Comparison of ENCODE assay signal across 18 cellular contexts in the genomic region with DNA sequence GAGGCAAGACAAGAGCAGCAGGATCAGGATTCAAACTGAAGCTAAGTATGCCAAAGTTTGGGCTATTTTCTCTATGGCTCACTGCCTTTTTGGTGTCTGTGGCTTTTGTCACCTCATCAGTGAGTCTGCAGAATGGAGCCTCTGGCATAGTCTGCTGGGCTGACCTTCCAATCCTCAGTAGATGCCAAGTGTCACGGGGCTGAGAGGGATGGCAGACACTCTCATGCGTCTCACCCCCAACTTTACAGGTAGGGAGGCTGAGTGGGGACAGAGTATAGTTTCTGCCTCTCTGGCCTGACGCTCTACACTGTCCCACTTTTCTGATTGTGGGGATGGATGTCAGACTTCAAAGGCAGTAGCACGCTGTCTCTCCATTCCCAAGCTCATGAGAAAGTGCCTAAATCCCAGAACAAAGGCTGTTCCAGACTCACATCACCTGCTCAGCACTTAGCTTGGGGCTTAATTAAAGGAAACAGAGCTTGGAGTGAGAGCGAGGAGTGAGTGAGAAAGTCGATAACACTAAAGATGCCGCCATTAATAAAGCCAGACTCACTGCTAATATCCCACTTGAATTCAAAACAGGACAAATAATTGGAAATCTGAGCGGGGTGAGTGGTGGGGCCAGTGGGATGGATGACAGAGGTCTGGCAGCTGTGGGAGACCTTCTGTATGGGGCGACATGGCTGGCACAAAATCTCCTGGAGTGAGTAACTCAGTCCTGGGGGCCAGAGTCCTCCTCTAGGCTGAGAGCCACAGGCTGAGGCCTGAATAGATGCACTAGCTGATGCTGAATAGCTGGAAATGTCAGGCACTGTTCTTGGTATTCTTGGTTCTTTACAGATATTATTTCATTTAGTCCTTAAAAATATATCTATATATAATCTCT.
A peak's percentile ranks its signal among the peaks of the same experiment; 100 is the strongest.
DNase-seq lines count a peak whose midpoint lies in the region; ATAC-seq, FAIRE-seq and TF ChIP-seq lines count a peak whose summit lies in the region.
"Had no signal": no experiment of that assay in that cellular context is flagged by ENCODE, and none has a peak within 500 bp of the region (broad histone marks: within the 10 kb centered on the region; RNA-seq: fewer than 3 reads in every experiment).

No MANE protein-coding gene starts in this region.

- no peak overlapping the region for H3K27ac ChIP-seq in K562 (ENCODE audit: extremely low read depth, low read depth, low read length)
- no peak overlapping the region for H3K27ac ChIP-seq in vagina
- H3K27ac ChIP-seq: BLaER1 treated with 17β-estradiol and CSF1 and Interleukin-3, amounts not matched to agents 10 nM and 100 nM had no signal

- POLR2A ChIA-PET in K562 (lab: Yijun Ruan, JAX) = interaction anchor here (0.6 to 0.9 kb wide), 3 partner anchors 10 to 683 kb away, joined by 3 to 5 read pairs (median 3); no protein-coding TSS in a partner anchor

- no peak for TF ChIP-seq EP300 in K562 (IDR thresholded peaks at IDR 0.05; ENCODE audit: low read length)

- H3K9me3 ChIP-seq in K562 (replicated peaks; ENCODE audit: control insufficient read depth, insufficient read depth, low read depth, low read length) (no peaks in the 10 kb centered on the region), vagina (no peaks in the 10 kb centered on the region)
- H3K9me3 ChIP-seq: HAP-1 had no signal

- BruUV-seq in K562 (replicated peaks; lab: Mats Ljungman, UMichigan) = no TSS peak

- H3K36me3 ChIP-seq in K562 (ENCODE audit: control insufficient read depth, insufficient read depth, low read length) (no peaks in the 10 kb centered on the region), vagina (no peaks in the 10 kb centered on the region)
- H3K36me3 ChIP-seq: BLaER1 treated with 17β-estradiol and CSF1 and Interleukin-3, amounts not matched to agents 10 nM and 100 nM; HAP-1 had no signal

- no peaks in the 10 kb centered on the region for H3K79me2 ChIP-seq in K562 (ENCODE audit: control insufficient read depth, insufficient read depth, low read length)

- H3K27me3 ChIP-seq in K562 (ENCODE audit: control insufficient read depth in 2 of 2, insufficient read depth in 2 of 2, low read length in 2 of 2) (no peaks in the 10 kb centered on the region), vagina (no peaks in the 10 kb centered on the region)
- H3K27me3 ChIP-seq: BLaER1 treated with 17β-estradiol and CSF1 and Interleukin-3, amounts not matched to agents 10 nM and 100 nM had no signal

- H3K4me1 ChIP-seq in K562 (replicated peaks in 1 of 2; ENCODE audit: control insufficient read depth in 2 of 2, insufficient read depth in 2 of 2, low read length in 2 of 2) (peaks cover 0 to 5% of the 10 kb centered on the region in 2 experiments; a peak in 1 of 5 replicates), vagina (no peaks in the 10 kb centered on the region)
- H3K4me1 ChIP-seq: HAP-1 had no signal

- H2AFZ ChIP-seq in K562 (ENCODE audit: low read depth, low read length) = peak overlapping the region; percentile 34

- 26% methylated on average over 9 of the region's 9 CpGs for WGBS in K562 (ENCODE audit: insufficient coverage, low coverage, missing lambda C conversion rate)

- no peaks in the 10 kb centered on the region for H3K9me1 ChIP-seq in K562 (ENCODE audit: control insufficient read depth, insufficient read depth, low read length)

- CTCF ChIA-PET in K562 (lab: Yijun Ruan, JAX; ENCODE audit: low intra/inter-chr PET ratio) = no interaction called here

- intact Hi-C loops in Right ventricle myocardium inferior (cut with DNase I) (loop anchor here (5.0 kb wide), 1 partner anchor 37 kb away; no protein-coding TSS in a partner anchor), cardiac septum (cut with DNase I) (no loop called here), K562 (cut with micrococcal nuclease) (no loop called here), vagina (cut with DNase I) (no loop called here)

- TF ChIP-seq POLR2A in K562 (conservative IDR thresholded peaks at IDR 0.05) (no peak), vagina (IDR thresholded peaks at IDR 0.05) (no peak)

- DNase-seq in Right ventricle myocardium inferior (ENCODE audit: missing footprints) (no peak), cardiac septum (ENCODE audit: low spot score) (no peak), K562 (ENCODE audit: extremely low read depth in 1 of 4, low spot score in 3 of 4) (no peak), islet precursor cell (peak; percentile 29), vagina (ENCODE audit: extremely low spot score in 2 of 2) (peak; percentile 60 to 64), GM19239 (ENCODE audit: insufficient read length, low spot score) (no peak)
- DNase-seq in activated CD4-positive, alpha-beta T cell treated with anti-CD3 and anti-CD28 coated beads, Interleukin-2, amount 50 U/mL, for 1 hour = no peak
- DNase-seq: DMS53, EL, MM.1S, NCI-H1092, NCI-H187, NCI-H2171, SIG-M5 had no signal

- no peaks in the 10 kb centered on the region for H4K20me1 ChIP-seq in K562 (replicated peaks; ENCODE audit: control insufficient read depth, insufficient read depth, low read length)
- H4K20me1 ChIP-seq: BLaER1 treated with 17β-estradiol and CSF1 and Interleukin-3, amounts not matched to agents 10 nM and 100 nM had no signal

- H3K4me2 ChIP-seq in K562 (ENCODE audit: insufficient read depth, low read length) = no peak overlapping the region
- H3K4me2 ChIP-seq: BLaER1 treated with 17β-estradiol and CSF1 and Interleukin-3, amounts not matched to agents 10 nM and 100 nM had no signal

- no peak overlapping the region for H3K4me3 ChIP-seq in K562
- H3K4me3 ChIP-seq in vagina = no peak overlapping the region
- H3K4me3 ChIP-seq: BLaER1 treated with 17β-estradiol and CSF1 and Interleukin-3, amounts not matched to agents 10 nM and 100 nM; GM12878; HAP-1 had no signal

- in situ Hi-C loops in K562 (cut with MboI) = no loop called here

- ATAC-seq in Right ventricle myocardium inferior (peak; percentile 68), K562 (no peak)
- ATAC-seq: CD8-positive, alpha-beta T cell; GM12878 had no signal

- TF ChIP-seq CTCF in K562 (IDR thresholded peaks at IDR 0.05 in 2 of 3, conservative IDR thresholded peaks at IDR 0.05 in 1 of 3; ENCODE audit: insufficient read depth in 2 of 3, low read depth in 1 of 3, low read length in 3 of 3) (no peak), vagina (IDR thresholded peaks at IDR 0.05) (no peak)

- no peak for TF ChIP-seq RAD21 in K562 (CRISPR knock-in tag; conservative IDR thresholded peaks at IDR 0.05 in 1 of 2, IDR thresholded peaks at IDR 0.05 in 1 of 2)

- FAIRE-seq in K562 (lab: Jason Lieb, UNC) (no peak), GM19239 (lab: Jason Lieb, UNC) (no peak)
- FAIRE-seq: GM12878 had no signal

- no peak overlapping the region for H3K9ac ChIP-seq in K562 (ENCODE audit: insufficient read depth in 1 of 2, low read depth in 2 of 2, low read length in 2 of 2)
- H3K9ac ChIP-seq: BLaER1 treated with 17β-estradiol and CSF1 and Interleukin-3, amounts not matched to agents 10 nM and 100 nM had no signal

TF ChIP-seq in K562, 482 proteins besides CTCF, POLR2A, EP300 and RAD21:
- TF ChIP-seq, protein P1, sequence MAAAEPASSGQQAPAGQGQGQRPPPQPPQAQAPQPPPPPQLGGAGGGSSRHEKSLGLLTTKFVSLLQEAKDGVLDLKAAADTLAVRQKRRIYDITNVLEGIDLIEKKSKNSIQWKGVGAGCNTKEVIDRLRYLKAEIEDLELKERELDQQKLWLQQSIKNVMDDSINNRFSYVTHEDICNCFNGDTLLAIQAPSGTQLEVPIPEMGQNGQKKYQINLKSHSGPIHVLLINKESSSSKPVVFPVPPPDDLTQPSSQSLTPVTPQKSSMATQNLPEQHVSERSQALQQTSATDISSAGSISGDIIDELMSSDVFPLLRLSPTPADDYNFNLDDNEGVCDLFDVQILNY (CRISPR knock-in tag; IDR thresholded peaks at IDR 0.05) = no peak
- TF ChIP-seq ZNF12 (CRISPR knock-in tag; IDR thresholded peaks at IDR 0.05) = no peak
- no peak for TF ChIP-seq HMGXB4 (CRISPR knock-in tag; IDR thresholded peaks at IDR 0.05)
- TF ChIP-seq SRF (CRISPR knock-in tag; IDR thresholded peaks at IDR 0.05) = no peak
- TF ChIP-seq KDM5B (IDR thresholded peaks at IDR 0.05; ENCODE audit: insufficient replicate concordance, low read depth, low read length) = no peak
- no peak for TF ChIP-seq ZNF431 (CRISPR knock-in tag; IDR thresholded peaks at IDR 0.05)
- TF ChIP-seq ZNF699 (CRISPR knock-in tag; IDR thresholded peaks at IDR 0.05; ENCODE audit: insufficient replicate concordance) = no peak
- TF ChIP-seq TAF15 (IDR thresholded peaks at IDR 0.05; ENCODE audit: low read depth, low read length) = no peak
- no peak for TF ChIP-seq CTBP1 (IDR thresholded peaks at IDR 0.05; ENCODE audit: borderline replicate concordance)
- no peak for TF ChIP-seq NRF1 (conservative IDR thresholded peaks at IDR 0.05 in 1 of 2, IDR thresholded peaks at IDR 0.05 in 1 of 2)
- no peak for TF ChIP-seq ZBTB1 (CRISPR knock-in tag; IDR thresholded peaks at IDR 0.05; ENCODE audit: borderline replicate concordance, low read depth)
- no peak for TF ChIP-seq ZNF24 (IDR thresholded peaks at IDR 0.05)
- TF ChIP-seq RUNX1 (IDR thresholded peaks at IDR 0.05; ENCODE audit: low read depth) = no peak
- TF ChIP-seq ZNF146 (CRISPR knock-in tag; IDR thresholded peaks at IDR 0.05; ENCODE audit: unreplicated experiment) = no peak
- no peak for TF ChIP-seq KLF1 (tag; IDR thresholded peaks at IDR 0.05)
- TF ChIP-seq, protein P2, sequence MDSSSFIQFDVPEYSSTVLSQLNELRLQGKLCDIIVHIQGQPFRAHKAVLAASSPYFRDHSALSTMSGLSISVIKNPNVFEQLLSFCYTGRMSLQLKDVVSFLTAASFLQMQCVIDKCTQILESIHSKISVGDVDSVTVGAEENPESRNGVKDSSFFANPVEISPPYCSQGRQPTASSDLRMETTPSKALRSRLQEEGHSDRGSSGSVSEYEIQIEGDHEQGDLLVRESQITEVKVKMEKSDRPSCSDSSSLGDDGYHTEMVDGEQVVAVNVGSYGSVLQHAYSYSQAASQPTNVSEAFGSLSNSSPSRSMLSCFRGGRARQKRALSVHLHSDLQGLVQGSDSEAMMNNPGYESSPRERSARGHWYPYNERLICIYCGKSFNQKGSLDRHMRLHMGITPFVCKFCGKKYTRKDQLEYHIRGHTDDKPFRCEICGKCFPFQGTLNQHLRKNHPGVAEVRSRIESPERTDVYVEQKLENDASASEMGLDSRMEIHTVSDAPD (CRISPR knock-in tag; IDR thresholded peaks at IDR 0.05) = no peak

Comparison
In these comparisons a context has a peak if more than half of its experiments do, and no peak if none do; other contexts are left out.
1. DNase-seq: peak in islet precursor cell (single experiment) and vagina (2 of 2); none in Right ventricle myocardium inferior (single experiment), cardiac septum (single experiment), K562 (0 of 4), activated CD4-positive, alpha-beta T cell treated with anti-CD3 and anti-CD28 coated beads, Interleukin-2, amount 50 U/mL, for 1 hour (single experiment) and GM19239 (single experiment).